30 cellular contexts compared by ENCODE assay signal in the genomic region with DNA sequence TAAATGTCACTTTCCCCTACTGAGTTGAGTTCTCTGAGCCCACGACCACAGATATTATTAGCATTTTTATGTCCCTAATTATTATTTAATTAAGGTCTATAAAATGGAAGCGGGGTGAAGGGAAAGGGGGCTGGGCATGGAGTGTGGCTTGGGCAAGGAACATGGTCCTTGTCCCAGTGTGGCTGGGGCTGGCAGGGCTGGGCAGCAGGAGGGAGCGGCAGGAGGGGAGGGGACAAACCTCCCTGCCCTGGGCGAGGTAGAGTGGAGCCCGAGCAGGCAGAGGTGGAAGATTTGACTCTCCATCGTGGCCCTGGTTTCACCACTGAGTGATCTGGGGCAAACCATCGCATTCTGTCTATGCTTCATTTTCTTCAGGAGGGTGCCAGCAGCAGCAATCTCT.
"Had no signal": no experiment of that assay in that cellular context is flagged by ENCODE, and none has a peak within 500 bp of the region (broad histone marks: within the 10 kb centered on the region; RNA-seq: fewer than 3 reads in every experiment).

No MANE protein-coding gene starts in this region.

- H3K79me2 ChIP-seq: parathyroid adenoma had no signal

- H3K27me3 ChIP-seq: ovary, sigmoid colon, spleen, suprapubic skin, testis, tibial artery, upper lobe of left lung, vagina had no signal

- H3K27ac Mint-ChIP-seq: naive thymus-derived CD8-positive, alpha-beta T cell; natural killer cell treated with Interleukin-12 subunit alpha and Interleukin-12 subunit beta and Interleukin-15 and Interleukin-18, amount 100 ng/mL, for 72 hours; progenitor cell of endocrine pancreas; stimulated activated memory B cell treated with anti-CD40 and anti-IgM and Interleukin-4, amounts not matched to agents 10 μg/mL and 1 μg/mL and 100 μg/mL, for 72 hours; stimulated activated naive CD8-positive, alpha-beta T cell treated with anti-CD3 and anti-CD28 coated beads, Interleukin-15, amount 100 ng/mL, for 72 hours had no signal

- H3K4me1 ChIP-seq: parathyroid adenoma, spleen, testis had no signal

- H3K4me3 Mint-ChIP-seq: naive B cell; naive thymus-derived CD8-positive, alpha-beta T cell; natural killer cell treated with Interleukin-12 subunit alpha and Interleukin-12 subunit beta and Interleukin-15 and Interleukin-18, amount 100 ng/mL, for 72 hours; stimulated activated memory B cell treated with anti-CD40 and anti-IgM and Interleukin-4, amounts not matched to agents 10 μg/mL and 1 μg/mL and 100 μg/mL, for 72 hours; stimulated activated naive CD8-positive, alpha-beta T cell treated with anti-CD3 and anti-CD28 coated beads, Interleukin-15, amount 100 ng/mL, for 72 hours had no signal

- H3K4me1 Mint-ChIP-seq: stimulated activated naive CD8-positive, alpha-beta T cell treated with anti-CD3 and anti-CD28 coated beads, Interleukin-15, amount 100 ng/mL, for 72 hours had no signal

- H3K4me3 ChIP-seq: ovary, psoas muscle, right lobe of liver, sigmoid colon, smooth muscle cell, spleen, suprapubic skin, testis, tibial artery, upper lobe of left lung, vagina had no signal

- ATAC-seq: naive thymus-derived CD8-positive, alpha-beta T cell; natural killer cell treated with Interleukin-12 subunit alpha and Interleukin-12 subunit beta and Interleukin-15 and Interleukin-18, amount 100 ng/mL, for 72 hours; psoas muscle; right cardiac atrium; right lobe of liver; stimulated activated memory B cell treated with anti-CD40 and anti-IgM and Interleukin-4, amounts not matched to agents 10 μg/mL and 1 μg/mL and 100 μg/mL, for 72 hours; stimulated activated naive CD8-positive, alpha-beta T cell treated with anti-CD3 and anti-CD28 coated beads, Interleukin-15, amount 100 ng/mL, for 72 hours; stimulated activated naive CD8-positive, alpha-beta T cell treated with anti-CD3 and anti-CD28 coated beads, Interleukin-15, Interleukin-2, amounts not matched to agents 100 U/mL and 50 U/mL, for 24 hours had no signal

- H2AFZ ChIP-seq: parathyroid adenoma had no signal

- H3K9ac ChIP-seq: parathyroid adenoma had no signal

- DNase-seq: naive B cell; naive thymus-derived CD8-positive, alpha-beta T cell; occipital lobe; ovary; posterior cingulate gyrus; psoas muscle; right cardiac atrium; right lobe of liver; sigmoid colon; spleen; stimulated activated CD4-positive, alpha-beta T cell treated with anti-CD3 and anti-CD28 coated beads, Interleukin-12 subunit alpha, Interleukin-12 subunit beta, amount 100 ng/mL, for 4 hours; stimulated activated CD4-positive, alpha-beta T cell treated with anti-CD3 and anti-CD28 coated beads, Interleukin-1b, Interleukin-23, amount 100 ng/mL, for 48 hours; stimulated activated CD4-positive, alpha-beta T cell treated with anti-CD3 and anti-CD28 coated beads, Interleukin-4, amount 100 ng/mL, for 1 hour; stimulated activated CD4-positive, alpha-beta T cell treated with anti-CD3 and anti-CD28 coated beads, Interleukin-4, amount 100 ng/mL, for 4 hours; stimulated activated CD8-positive, alpha-beta memory T cell treated with anti-CD3 and anti-CD28 coated beads, Interleukin-4, amount 100 ng/mL, for 48 hours; stimulated activated naive CD4-positive, alpha-beta T cell; stimulated activated naive CD8-positive, alpha-beta T cell treated with anti-CD3 and anti-CD28 coated beads, Interleukin-15, amount 100 ng/mL, for 72 hours; stimulated activated naive CD8-positive, alpha-beta T cell treated with anti-CD3 and anti-CD28 coated beads, Interleukin-15, Interleukin-2, amounts not matched to agents 100 U/mL and 50 U/mL, for 24 hours; substantia nigra; testis; tibial artery; trophoblast cell; upper lobe of left lung had no signal

- H3K4me2 ChIP-seq: smooth muscle cell had no signal

- H3K36me3 ChIP-seq: ovary, right lobe of liver, sigmoid colon, spleen, suprapubic skin, tibial artery, upper lobe of left lung, vagina had no signal

- H3K36me3 Mint-ChIP-seq: naive B cell; naive thymus-derived CD8-positive, alpha-beta T cell; natural killer cell treated with Interleukin-12 subunit alpha and Interleukin-12 subunit beta and Interleukin-15 and Interleukin-18, amount 100 ng/mL, for 72 hours; stimulated activated memory B cell treated with anti-CD40 and anti-IgM and Interleukin-4, amounts not matched to agents 10 μg/mL and 1 μg/mL and 100 μg/mL, for 72 hours had no signal

- H3K9me3 ChIP-seq: ovary, psoas muscle, right lobe of liver, sigmoid colon, spleen, suprapubic skin, testis, tibial artery, upper lobe of left lung, vagina had no signal

- H3K9me3 Mint-ChIP-seq: naive B cell; natural killer cell treated with Interleukin-12 subunit alpha and Interleukin-12 subunit beta and Interleukin-15 and Interleukin-18, amount 100 ng/mL, for 72 hours; stimulated activated memory B cell treated with anti-CD40 and anti-IgM and Interleukin-4, amounts not matched to agents 10 μg/mL and 1 μg/mL and 100 μg/mL, for 72 hours; stimulated activated naive CD8-positive, alpha-beta T cell treated with anti-CD3 and anti-CD28 coated beads, Interleukin-15, amount 100 ng/mL, for 72 hours had no signal

- H3K27ac ChIP-seq: ovary, parathyroid adenoma, psoas muscle, right lobe of liver, sigmoid colon, spleen, suprapubic skin, testis, tibial artery, upper lobe of left lung, vagina had no signal
